10 cellular contexts compared by ENCODE assay signal in genomic region chr18:2979027-2979570, GRCh38. TPM values are rescaled to one million over a fixed set of nuclear protein-coding genes. Genes with fewer than 3 reads are reported as not detected.
DNase-seq lines count a peak whose midpoint lies in the region; ATAC-seq, FAIRE-seq and TF ChIP-seq lines count a peak whose summit lies in the region.
"Had no signal": no experiment of that assay in that cellular context is flagged by ENCODE, and none has a peak within 500 bp of the region (broad histone marks: within the 10 kb centered on the region; RNA-seq: fewer than 3 reads in every experiment).

No MANE protein-coding gene starts in this region.

- H3K27me3 ChIP-seq in left ventricle myocardium inferior (ENCODE audit: low read depth) = no peaks in the 10 kb centered on the region
- H3K27me3 ChIP-seq in astrocyte (ENCODE audit: insufficient read depth, low read length) = no peaks in the 10 kb centered on the region
- no peaks in the 10 kb centered on the region for H3K27me3 ChIP-seq in uterus

- H3K4me1 Mint-ChIP-seq in astrocyte (ENCODE audit: low read depth, unreplicated experiment) = peaks cover 54% of the 10 kb centered on the region

- H2AFZ ChIP-seq in astrocyte (ENCODE audit: low read depth, low read length) = no peak overlapping the region

- peaks cover 5% of the 10 kb centered on the region for H4K20me1 ChIP-seq in astrocyte (ENCODE audit: insufficient read depth, low read length)

- no peaks in the 10 kb centered on the region for H3K9me3 Mint-ChIP-seq in astrocyte (ENCODE audit: unreplicated experiment)

- H3K36me3 ChIP-seq in left ventricle myocardium inferior (no peaks in the 10 kb centered on the region), astrocyte (ENCODE audit: insufficient read depth, low read length) (no peaks in the 10 kb centered on the region), uterus (no peaks in the 10 kb centered on the region)

- peak overlapping the region; percentile 69 for H3K9ac ChIP-seq in astrocyte (ENCODE audit: low read length)

- H3K4me3 ChIP-seq in left ventricle myocardium inferior (no peak overlapping the region), astrocyte (ENCODE audit: insufficient read depth, low read depth, low read length) (no peak overlapping the region), uterus (no peak overlapping the region)

- peaks cover 86% of the 10 kb centered on the region for H3K4me1 ChIP-seq in left ventricle myocardium inferior
- H3K4me1 ChIP-seq in astrocyte (ENCODE audit: insufficient read depth, low read length) = peaks cover 34% of the 10 kb centered on the region
- peaks cover 8 to 11% of the 10 kb centered on the region in 2 donors for H3K4me1 ChIP-seq in uterus

- intact Hi-C loops in left ventricle myocardium inferior (cut with micrococcal nuclease) = no loop called here
- intact Hi-C loops in cardiac septum (cut with DNase I) = loop anchor here (10.0 kb wide), 1 partner anchor 476 kb away; the partner anchor contains the start of gene TGIF1
- intact Hi-C loops in uterus (cut with DNase I; ENCODE audit: low total_unique reads) = no loop called here

- H3K4me3 Mint-ChIP-seq in astrocyte (ENCODE audit: unreplicated experiment) = no peak overlapping the region

- FAIRE-seq in astrocyte (lab: Jason Lieb, UNC) (no peak), GM12892 (lab: Jason Lieb, UNC) (no peak)
- FAIRE-seq: TTC549 had no signal

- H3K27ac ChIP-seq in left ventricle myocardium inferior (replicated peaks) (peak overlapping the region; percentile 44), astrocyte (ENCODE audit: low read depth, low read length) (peak overlapping the region; percentile 88), uterus (peak overlapping the region; percentile 74 to 93)
- H3K27ac ChIP-seq: epithelial cell of prostate had no signal

- no peaks in the 10 kb centered on the region for H3K27me3 Mint-ChIP-seq in astrocyte (ENCODE audit: low read depth, unreplicated experiment)

- peak overlapping the region; percentile 89 for H3K27ac Mint-ChIP-seq in astrocyte (ENCODE audit: unreplicated experiment)

- peak overlapping the region; percentile 80 for H3K4me2 ChIP-seq in astrocyte (ENCODE audit: low read length)

- ATAC-seq in HG03439 (IDR thresholded peaks at IDR 0.05; ENCODE audit: unreplicated experiment) = no peak

- TF ChIP-seq POLR2A in uterus (IDR thresholded peaks at IDR 0.05) (no peak), GM12892 (IDR thresholded peaks at IDR 0.05; ENCODE audit: low read depth, low read length) (no peak)

- no peaks in the 10 kb centered on the region for H3K9me3 ChIP-seq in left ventricle myocardium inferior (replicated peaks)
- H3K9me3 ChIP-seq in astrocyte (ENCODE audit: insufficient read depth, low read depth, low read length) = no peaks in the 10 kb centered on the region
- H3K9me3 ChIP-seq in uterus = no peaks in the 10 kb centered on the region

- DNase-seq in left ventricle myocardium inferior (no peak), cardiac septum (ENCODE audit: low spot score) (no peak), astrocyte (ENCODE audit: low read depth) (peak; percentile 70), lung microvascular endothelial cell (ENCODE audit: low read depth in 2 of 2) (peak; percentile 49 to 50), uterus (no peak), GM12892 (ENCODE audit: insufficient read length) (no peak), NCI-H2107 (lab: John Stamatoyannopoulos, UW) (no peak)

- peaks cover 56% of the 10 kb centered on the region for H3K79me2 ChIP-seq in astrocyte (ENCODE audit: insufficient read depth, low read length)

- no peak for TF ChIP-seq CTCF in left ventricle myocardium inferior (IDR thresholded peaks at IDR 0.05; ENCODE audit: borderline replicate concordance)
- TF ChIP-seq CTCF in astrocyte (IDR thresholded peaks at IDR 0.05; ENCODE audit: insufficient read depth, low read depth, low read length) = no peak
- no peak for TF ChIP-seq CTCF in uterus (IDR thresholded peaks at IDR 0.05)

- no peaks in the 10 kb centered on the region for H3K36me3 Mint-ChIP-seq in astrocyte (ENCODE audit: low read depth, unreplicated experiment)

RNA-seq across cellular contexts. Expression of gene LPIN2, which starts 33.8 kb away (rescaled TPM):
- 8.2 TPM for total RNA-seq in left ventricle myocardium inferior
- total RNA-seq in cardiac septum = 9.3 TPM
- 14.6 and 16.5 TPM in 2 replicates for total RNA-seq in astrocyte
- 18.1 and 34.3 TPM in 2 replicates for total RNA-seq in lung microvascular endothelial cell
- total RNA-seq in uterus = 10 to 100 TPM in 3 of 4 donors, 1 to 10 TPM in 1; 7.4 to 53.0 (median 29.5) TPM
- polyA plus RNA-seq in GM12892 (2012; ENCODE audit: missing spikeins) = 14.6 TPM

Comparison
In these comparisons a context has a peak if more than half of its experiments do, and no peak if none do; other contexts are left out.
1. DNase-seq: peak in astrocyte (single experiment) and lung microvascular endothelial cell (2 of 2); none in left ventricle myocardium inferior (single experiment), cardiac septum (single experiment), uterus (0 of 2), GM12892 (single experiment) and NCI-H2107 (single experiment).
2. Peak in every context shown above with its lines, with median percentiles within 50 percentile points of each other: H3K27ac ChIP-seq.